In genomic region chr14:20469890-20470858, GRCh38 we compare ENCODE assay signal across 1 cellular context.
TF ChIP-seq lines count a peak whose summit lies in the region.

No MANE protein-coding gene starts in this region.

TF ChIP-seq in H1, 55 proteins besides CTCF, POLR2A, EP300 and RAD21:
- TF ChIP-seq HDAC2 (IDR thresholded peaks at IDR 0.05; ENCODE audit: borderline replicate concordance in 1 of 2, low read depth in 2 of 2, low read length in 2 of 2) (no peak), MAFK (IDR thresholded peaks at IDR 0.05; ENCODE audit: low read depth, low read length) (no peak), SIN3A (conservative IDR thresholded peaks at IDR 0.05 in 1 of 2, IDR thresholded peaks at IDR 0.05 in 1 of 2; ENCODE audit: low read depth in 1 of 2, low read length in 2 of 2) (0 out of 4 replicates have a peak, but pooled peaks have one; percentile 6 to 13), GABPA (IDR thresholded peaks at IDR 0.05; ENCODE audit: borderline replicate concordance, insufficient read depth, low read length) (no peak), CEBPB (IDR thresholded peaks at IDR 0.05; ENCODE audit: low read depth, low read length) (peak; percentile 99), YY1 (IDR thresholded peaks at IDR 0.05; ENCODE audit: low read depth, low read length) (no peak), RXRA (IDR thresholded peaks at IDR 0.05; ENCODE audit: insufficient read depth, low read depth, low read length) (no peak), MAX (IDR thresholded peaks at IDR 0.05) (peak; percentile 42; the same call in 1 of the 2 replicates), KDM1A (IDR thresholded peaks at IDR 0.05; ENCODE audit: borderline replicate concordance, low read length) (no peak)
